8 cellular contexts compared by ENCODE assay signal in the genomic region with DNA sequence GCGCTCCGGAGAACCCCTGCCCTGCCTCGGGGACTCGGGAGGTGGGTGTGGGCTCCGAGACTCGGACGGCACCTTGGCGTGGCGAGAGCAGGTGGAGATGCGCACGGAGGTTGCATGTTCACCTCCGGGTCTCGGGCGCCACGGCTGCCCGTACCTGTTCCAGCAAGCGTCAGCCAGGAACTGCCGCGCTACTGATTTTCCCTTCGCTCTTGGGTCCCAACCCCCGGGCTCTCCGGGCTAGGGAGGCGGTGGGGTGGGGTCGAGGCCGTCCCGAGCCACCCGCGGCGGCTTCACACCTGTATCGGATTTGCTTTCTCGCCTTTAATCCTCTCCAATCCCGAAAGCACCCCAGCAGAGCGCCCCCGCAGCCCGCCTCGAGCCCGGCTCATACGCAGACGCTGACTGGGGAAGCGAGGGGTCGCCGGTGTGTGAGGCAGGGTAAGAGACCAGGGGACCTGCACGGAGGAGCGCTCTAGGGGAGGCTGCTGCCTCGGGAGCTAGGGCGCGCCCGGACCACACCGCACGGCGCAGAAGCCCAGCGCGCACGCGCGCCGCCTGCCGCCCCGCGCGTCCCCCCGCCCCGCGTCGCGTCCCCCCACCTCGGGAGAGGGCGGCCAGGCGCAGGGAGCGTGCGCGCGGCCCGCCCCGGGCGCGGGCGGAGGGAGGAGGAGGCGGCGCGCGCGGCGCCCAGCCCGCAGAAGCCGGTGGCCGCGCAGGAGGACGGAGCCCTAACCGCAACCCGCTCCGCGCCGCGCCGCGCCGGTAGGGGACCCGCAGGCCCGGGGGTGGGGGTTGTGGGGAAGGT. TPM values are rescaled to one million over a fixed set of nuclear protein-coding genes. Genes with fewer than 3 reads are reported as not detected.
A peak's percentile ranks its signal among the peaks of the same experiment; 100 is the strongest.
DNase-seq lines count a peak whose midpoint lies in the region; ATAC-seq and TF ChIP-seq lines count a peak whose summit lies in the region.

A gene with protein sequence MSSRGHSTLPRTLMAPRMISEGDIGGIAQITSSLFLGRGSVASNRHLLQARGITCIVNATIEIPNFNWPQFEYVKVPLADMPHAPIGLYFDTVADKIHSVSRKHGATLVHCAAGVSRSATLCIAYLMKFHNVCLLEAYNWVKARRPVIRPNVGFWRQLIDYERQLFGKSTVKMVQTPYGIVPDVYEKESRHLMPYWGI (plus strand): TSS at position 695 of the 805 bp plus-strand sequence. CDS start 22,382 bp downstream, outside the sequence.

- TF ChIP-seq POLR2A in lower leg skin (IDR thresholded peaks at IDR 0.05) = no peak

- no peak for TF ChIP-seq CTCF in AG10803 (conservative IDR thresholded peaks at IDR 0.05; ENCODE audit: low read length)
- peak in 6 of 56 donors; percentile 1 to 14 (median 8) for TF ChIP-seq CTCF in dorsolateral prefrontal cortex (IDR thresholded peaks at IDR 0.05 in 54 of 56, conservative IDR thresholded peaks at IDR 0.05 in 2 of 56; ENCODE audit: low read depth in 1 of 56, partially characterized antibody in 56 of 56)
- no peak for TF ChIP-seq CTCF in lower leg skin (IDR thresholded peaks at IDR 0.05)

- peak within 1 kb of the TSS; percentile 88 for H3K27ac Mint-ChIP-seq in activated CD4-positive, alpha-beta memory T cell treated with anti-CD3 and anti-CD28 coated beads for 36 hours

- peak within 1 kb of the TSS; percentile 87 for H3K4me3 ChIP-seq in AG10803 (ENCODE audit: low read length)
- peak within 1 kb of the TSS; percentile 70 to 100 (median 94) for H3K4me3 ChIP-seq in dorsolateral prefrontal cortex
- H3K4me3 ChIP-seq in lower leg skin (ENCODE audit: low read depth, poor library complexity, severe bottlenecking) = peak within 1 kb of the TSS; percentile 74

- 0 to 1% methylated on average over 20 to 29 of the region's 100 CpGs for WGBS in lower leg skin, 2 donors

- H3K27ac ChIP-seq in dorsolateral prefrontal cortex = peak within 1 kb of the TSS; percentile 6 to 97 (median 88)

- POLR2A ChIA-PET in activated CD4-positive, alpha-beta memory T cell treated with anti-CD3 and anti-CD28 coated beads for 36 hours (lab: Charles Lee) = interaction anchor here (1.0 to 1.1 kb wide), 3 partner anchors 32 to 131 kb away, joined by 3 to 5 read pairs (median 5); no protein-coding TSS in a partner anchor

- no peaks in the 10 kb centered on the region for H3K27me3 ChIP-seq in dorsolateral prefrontal cortex

- peak within 1 kb of the TSS; percentile 90 for H3K4me3 Mint-ChIP-seq in activated CD4-positive, alpha-beta memory T cell treated with anti-CD3 and anti-CD28 coated beads for 36 hours

- ATAC-seq in GM18909 (IDR thresholded peaks at IDR 0.05; ENCODE audit: poor library complexity, unreplicated experiment) = peak; percentile 59
- peak; percentile 59 for ATAC-seq in HG03175 (IDR thresholded peaks at IDR 0.05; ENCODE audit: unreplicated experiment)

- no peaks in the 10 kb centered on the region for H3K27me3 Mint-ChIP-seq in activated CD4-positive, alpha-beta memory T cell treated with anti-CD3 and anti-CD28 coated beads for 36 hours

- DNase-seq in AG10803 (ENCODE audit: low read depth) (peak; percentile 80), NCI-H510A treated with DMSO at 0.1 percent for 48 hours (lab: John Stamatoyannopoulos, UW) (peak; percentile 81), dorsolateral prefrontal cortex (peak; percentile 52 to 90 (median 74)), lower leg skin (ENCODE audit: low spot score in 2 of 2) (peak; percentile 60 to 95)
- peak; percentile 84 for DNase-seq in activated CD4-positive, alpha-beta memory T cell treated with anti-CD3 and anti-CD28 coated beads for 36 hours
- peak; percentile 79 to 84 for DNase-seq in stimulated activated CD4-positive, alpha-beta T cell treated with anti-CD3 and anti-CD28 coated beads, Interleukin-4, amount 100 ng/mL, for 4 hours

- H3K36me3 Mint-ChIP-seq in activated CD4-positive, alpha-beta memory T cell treated with anti-CD3 and anti-CD28 coated beads for 36 hours = no peaks in the 10 kb centered on the region

- CTCF ChIA-PET in activated CD4-positive, alpha-beta memory T cell treated with anti-CD3 and anti-CD28 coated beads for 36 hours (lab: Charles Lee) = no interaction called here

- H3K9me3 Mint-ChIP-seq in activated CD4-positive, alpha-beta memory T cell treated with anti-CD3 and anti-CD28 coated beads for 36 hours = no peaks in the 10 kb centered on the region

- H3K4me1 Mint-ChIP-seq in activated CD4-positive, alpha-beta memory T cell treated with anti-CD3 and anti-CD28 coated beads for 36 hours (ENCODE audit: low read depth) = peaks cover 47% of the 10 kb centered on the region

- intact Hi-C loops in activated CD4-positive, alpha-beta memory T cell treated with anti-CD3 and anti-CD28 coated beads for 36 hours (cut with micrococcal nuclease) = loop anchor here (1.0 to 2.0 kb wide), 4 partner anchors 59 to 130 kb away; a partner anchor contains a TSS
- intact Hi-C loops in dorsolateral prefrontal cortex (cut with DNase I) = loop anchor here (2.0 to 5.0 kb wide), 4 partner anchors 83 to 952 kb away; a partner anchor contains a TSS
- intact Hi-C loops in lower leg skin (cut with DNase I; ENCODE audit: low total_unique reads) = loop anchor here (10.0 kb wide), 1 partner anchor 65 kb away; no protein-coding TSS in a partner anchor

RNA-seq across cellular contexts. Expression of the gene that starts here (rescaled TPM):
- total RNA-seq in activated CD4-positive, alpha-beta memory T cell treated with anti-CD3 and anti-CD28 coated beads for 36 hours = 10 to 100 TPM; 17.4 to 19.0 TPM
- total RNA-seq in dorsolateral prefrontal cortex = 10 to 100 TPM in 119 of 120 experiments, 1 to 10 TPM in 1; 9.8 to 30.5 (median 19.3) TPM
- total RNA-seq in lower leg skin = 100 to 1,000 TPM in 3 of 4 donors, 10 to 100 TPM in 1; 76.5 to 133 (median 115) TPM

Comparison
In these comparisons a context has a peak if more than half of its experiments do, and no peak if none do; other contexts are left out.
1. Peak in every context shown above with its lines: DNase-seq, ATAC-seq, H3K4me3 ChIP-seq and H3K27ac ChIP-seq.